ENCODE assay signal across 9 cellular contexts in the genomic region with DNA sequence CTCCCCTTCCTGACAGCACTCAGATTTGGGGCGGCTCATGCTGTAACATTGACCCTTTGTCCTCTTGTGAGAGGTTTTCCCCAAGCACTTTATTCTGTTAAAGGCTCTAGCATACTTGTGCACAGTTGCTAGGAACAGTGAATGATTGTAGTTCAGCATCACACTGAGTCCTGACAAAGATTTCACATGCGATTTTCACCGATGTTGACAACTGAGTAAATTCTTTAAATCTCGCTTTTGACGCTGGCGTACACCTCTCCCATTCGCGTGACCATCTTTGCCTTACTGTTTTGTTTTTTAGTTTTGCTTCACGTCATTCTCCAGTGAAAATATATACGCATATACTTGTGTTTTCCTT. TPM values are rescaled to one million over a fixed set of nuclear protein-coding genes. Genes with fewer than 3 reads are reported as not detected.
A peak's percentile ranks its signal among the peaks of the same experiment; 100 is the strongest.
DNase-seq lines count a peak whose midpoint lies in the region; ATAC-seq, FAIRE-seq and TF ChIP-seq lines count a peak whose summit lies in the region.
"Had no signal": no experiment of that assay in that cellular context is flagged by ENCODE, and none has a peak within 500 bp of the region (broad histone marks: within the 10 kb centered on the region; RNA-seq: fewer than 3 reads in every experiment).

No MANE protein-coding gene starts in this region.

- H3K23ac ChIP-seq in neuronal stem cell (ENCODE audit: low read depth, low read length, poor library complexity) = no peak overlapping the region

- H3K9me3 ChIP-seq in endodermal cell (ENCODE audit: control insufficient read depth, low read length) (no peaks in the 10 kb centered on the region), neuronal stem cell (replicated peaks in 1 of 2; ENCODE audit: control insufficient read depth in 2 of 2, insufficient read depth in 1 of 2, low read depth in 1 of 2, low read length in 2 of 2) (no peaks in the 10 kb centered on the region)

- no peaks in the 10 kb centered on the region for H3K9me3 Mint-ChIP-seq in endodermal cell
- H3K9me3 Mint-ChIP-seq in activated CD4-positive, alpha-beta T cell treated with anti-CD3 and anti-CD28 coated beads, Interleukin-2, amount 10 ng/mL, durations not matched to agents 7 days and 5 days = no peaks in the 10 kb centered on the region
- H3K9me3 Mint-ChIP-seq: activated naive CD4-positive, alpha-beta T cell treated with anti-CD3 and anti-CD28 coated beads, Interleukin-2, amount 50 U/mL, for 72 hours had no signal

- H3K79me1 ChIP-seq in neuronal stem cell (ENCODE audit: low read depth, low read length) = no peaks in the 10 kb centered on the region

- CTCF ChIA-PET in activated CD4-positive, alpha-beta T cell treated with anti-CD3 and anti-CD28 coated beads, Interleukin-2, amount 10 ng/mL, durations not matched to agents 7 days and 5 days (lab: Charles Lee) = no interaction called here

- H3K36me3 Mint-ChIP-seq in endodermal cell (ENCODE audit: low read depth) = peaks cover 3% of the 10 kb centered on the region
- H3K36me3 Mint-ChIP-seq in activated CD4-positive, alpha-beta T cell treated with anti-CD3 and anti-CD28 coated beads, Interleukin-2, amount 10 ng/mL, durations not matched to agents 7 days and 5 days (ENCODE audit: low read depth) = peaks cover 18% of the 10 kb centered on the region

- no peak overlapping the region for H3K18ac ChIP-seq in neuronal stem cell (ENCODE audit: low read length)

- H3K36me3 ChIP-seq in KMS-11 (ENCODE audit: insufficient read depth) (no peaks in the 10 kb centered on the region), endodermal cell (ENCODE audit: control insufficient read depth, insufficient read depth, low read length) (no peaks in the 10 kb centered on the region), neuronal stem cell (replicated peaks in 1 of 2; ENCODE audit: control insufficient read depth in 2 of 2, insufficient read depth in 2 of 2, low read length in 2 of 2) (peaks cover 2 to 14% of the 10 kb centered on the region in 2 donors)

- no peak for ATAC-seq in HG03469 (IDR thresholded peaks at IDR 0.05; ENCODE audit: unreplicated experiment)

- H2BK12ac ChIP-seq in neuronal stem cell (ENCODE audit: low read length) = no peak overlapping the region

- DNase-seq in D721Med (ENCODE audit: insufficient read length, low spot score) (no peak), endodermal cell (no peak), neuronal stem cell (ENCODE audit: low spot score) (no peak), UCSD-AML1 (lab: John Stamatoyannopoulos, UW; ENCODE audit: unreplicated experiment) (no peak), COLO829 (ENCODE audit: low spot score) (no peak)
- DNase-seq in activated CD4-positive, alpha-beta T cell treated with anti-CD3 and anti-CD28 coated beads, Interleukin-2, amount 10 ng/mL, durations not matched to agents 7 days and 5 days = no peak

- peak overlapping the region; percentile 21 for H2BK5ac ChIP-seq in neuronal stem cell (ENCODE audit: low read length)

- peaks cover 25% of the 10 kb centered on the region for H3K4me1 ChIP-seq in KMS-11 (ENCODE audit: low read depth, poor library complexity, severe bottlenecking)
- H3K4me1 ChIP-seq in endodermal cell (ENCODE audit: control insufficient read depth, insufficient read depth, low read length) = peaks cover 8% of the 10 kb centered on the region
- peaks cover 0 to 9% of the 10 kb centered on the region in 2 donors for H3K4me1 ChIP-seq in neuronal stem cell (ENCODE audit: control insufficient read depth in 2 of 2, insufficient read depth in 1 of 2, low read depth in 1 of 2, low read length in 2 of 2)

- H3K27ac ChIP-seq in KMS-11 = peak overlapping the region; percentile 99
- peak overlapping the region; percentile 81 for H3K27ac ChIP-seq in endodermal cell (ENCODE audit: low read depth, low read length)
- peak overlapping the region; percentile 86 for H3K27ac ChIP-seq in neuronal stem cell (replicated peaks; ENCODE audit: low read length)

- no peak overlapping the region for H3K27ac Mint-ChIP-seq in endodermal cell
- H3K27ac Mint-ChIP-seq in activated CD4-positive, alpha-beta T cell treated with anti-CD3 and anti-CD28 coated beads, Interleukin-2, amount 10 ng/mL, durations not matched to agents 7 days and 5 days = no peak overlapping the region
- H3K27ac Mint-ChIP-seq: activated naive CD4-positive, alpha-beta T cell treated with anti-CD3 and anti-CD28 coated beads, Interleukin-2, amount 50 U/mL, for 72 hours had no signal

- H3K14ac ChIP-seq in neuronal stem cell (ENCODE audit: low read length) = no peak overlapping the region

- POLR2A ChIA-PET in activated CD4-positive, alpha-beta T cell treated with anti-CD3 and anti-CD28 coated beads, Interleukin-2, amount 10 ng/mL, durations not matched to agents 7 days and 5 days (lab: Charles Lee) = no interaction called here

- FAIRE-seq in D721Med (lab: Jason Lieb, UNC) = peak; percentile 48

- H3K4me2 ChIP-seq in KMS-11 (peak overlapping the region; percentile 99), neuronal stem cell (ENCODE audit: insufficient read depth, low read length, poor library complexity, severe bottlenecking) (peak overlapping the region; percentile 84)

- H2AFZ ChIP-seq in KMS-11 (ENCODE audit: low read depth) (peak overlapping the region; percentile 86), neuronal stem cell (ENCODE audit: low read length) (peak overlapping the region; percentile 84)

- H3K27me3 ChIP-seq in KMS-11 (ENCODE audit: insufficient read depth, low read depth) (no peaks in the 10 kb centered on the region), endodermal cell (ENCODE audit: control insufficient read depth, insufficient read depth, low read length, poor library complexity, severe bottlenecking) (no peaks in the 10 kb centered on the region), neuronal stem cell (ENCODE audit: control insufficient read depth in 3 of 3, insufficient read depth in 3 of 3, low read depth in 1 of 3, low read length in 3 of 3) (no peaks in the 10 kb centered on the region)

- no peak for TF ChIP-seq CTCF in D721Med (IDR thresholded peaks at IDR 0.05; ENCODE audit: insufficient read depth, missing control alignments)
- TF ChIP-seq CTCF in KMS-11 (conservative IDR thresholded peaks at IDR 0.05; ENCODE audit: low read depth, low read length) = no peak
- no peak for TF ChIP-seq CTCF in endodermal cell (conservative IDR thresholded peaks at IDR 0.05)

- H3K27me3 Mint-ChIP-seq in endodermal cell (ENCODE audit: insufficient read depth) = no peaks in the 10 kb centered on the region
- H3K27me3 Mint-ChIP-seq in activated CD4-positive, alpha-beta T cell treated with anti-CD3 and anti-CD28 coated beads, Interleukin-2, amount 10 ng/mL, durations not matched to agents 7 days and 5 days = no peaks in the 10 kb centered on the region

- no peak overlapping the region for H3K4me3 Mint-ChIP-seq in endodermal cell
- H3K4me3 Mint-ChIP-seq in activated CD4-positive, alpha-beta T cell treated with anti-CD3 and anti-CD28 coated beads, Interleukin-2, amount 10 ng/mL, durations not matched to agents 7 days and 5 days = no peak overlapping the region

- H3K9ac ChIP-seq in KMS-11 = peak overlapping the region; percentile 96
- peak overlapping the region; percentile 77 for H3K9ac ChIP-seq in endodermal cell (ENCODE audit: extremely low read depth, low read length, poor library complexity, severe bottlenecking)
- peak overlapping the region; percentile 90 for H3K9ac ChIP-seq in neuronal stem cell (ENCODE audit: low read depth, low read length, poor library complexity)

- no peak overlapping the region for H2BK15ac ChIP-seq in neuronal stem cell (ENCODE audit: low read length)

- H2AK5ac ChIP-seq in neuronal stem cell (ENCODE audit: low read depth, low read length) = no peak overlapping the region

- no peak overlapping the region for H4K91ac ChIP-seq in neuronal stem cell (ENCODE audit: low read depth, low read length, poor library complexity)

- H3K4me3 ChIP-seq in KMS-11 (IDR thresholded peaks at IDR 0.05; ENCODE audit: insufficient read depth, low read depth, low read length) (no peak overlapping the region), endodermal cell (ENCODE audit: low read length) (peak overlapping the region; percentile 92), neuronal stem cell (ENCODE audit: low read length in 2 of 2) (peak overlapping the region; percentile 78 to 92)

- peaks cover 31% of the 10 kb centered on the region for H3K79me2 ChIP-seq in KMS-11 (ENCODE audit: insufficient read depth, low read depth)

- H4K20me1 ChIP-seq in KMS-11 (ENCODE audit: insufficient read depth) = no peaks in the 10 kb centered on the region

- no peak overlapping the region for H4K8ac ChIP-seq in neuronal stem cell (ENCODE audit: low read depth, low read length)

- H3K4me1 Mint-ChIP-seq in endodermal cell = peaks cover 16% of the 10 kb centered on the region
- H3K4me1 Mint-ChIP-seq in activated CD4-positive, alpha-beta T cell treated with anti-CD3 and anti-CD28 coated beads, Interleukin-2, amount 10 ng/mL, durations not matched to agents 7 days and 5 days = peaks cover 6% of the 10 kb centered on the region

- H2BK120ac ChIP-seq in neuronal stem cell (ENCODE audit: low read depth, low read length) = no peak overlapping the region

- 5% methylated on average over 8 to 10 of the region's 10 CpGs for WGBS in endodermal cell (ENCODE audit: insufficient coverage in 1 of 2, insufficient read length in 1 of 2), 2 experiments
- WGBS in neuronal stem cell (ENCODE audit: extremely low coverage in 2 of 2, insufficient read length in 2 of 2, insufficient replicate concordance in 1 of 2), 2 donors = no CpG with 5 or more reads among the region's 10 CpGs

- H3K4ac ChIP-seq in neuronal stem cell (ENCODE audit: low read length) = no peak overlapping the region

RNA-seq across cellular contexts. Expression of a gene that starts 0.8 kb away (rescaled TPM):
- 10 to 100 TPM; 18.4 to 22.2 TPM for total RNA-seq in endodermal cell
- polyA plus RNA-seq in endodermal cell (2013, experiment 1 of 2) = 10.1 TPM
- 10.5 TPM for polyA plus RNA-seq in endodermal cell (2013, experiment 2 of 2)
- 8.6 TPM for polyA plus RNA-seq in neuronal stem cell (2013, experiment 1 of 2)
- 8.3 TPM for polyA plus RNA-seq in neuronal stem cell (2013, experiment 2 of 2)
- 10 to 100 TPM in 1 of 2 experiments, 1 to 10 TPM in 1; 9.2 to 10.7 TPM for total RNA-seq in activated CD4-positive, alpha-beta T cell treated with anti-CD3 and anti-CD28 coated beads, Interleukin-2, amount 10 ng/mL, durations not matched to agents 7 days and 5 days

RNA-seq across cellular contexts. Expression of a gene that starts 13.9 kb away (rescaled TPM):
- 1 to 10 TPM; 1.2 to 2.0 TPM for total RNA-seq in endodermal cell
- 0.89 TPM for polyA plus RNA-seq in endodermal cell (2013, experiment 1 of 2)
- polyA plus RNA-seq in endodermal cell (2013, experiment 2 of 2) = 0.95 TPM
- polyA plus RNA-seq in neuronal stem cell (2013, experiment 1 of 2) = 0.07 TPM
- polyA plus RNA-seq in neuronal stem cell (2013, experiment 2 of 2) = 0.12 TPM
- total RNA-seq in activated CD4-positive, alpha-beta T cell treated with anti-CD3 and anti-CD28 coated beads, Interleukin-2, amount 10 ng/mL, durations not matched to agents 7 days and 5 days = under 1 TPM; 0.40 to 0.42 TPM

RNA-seq across cellular contexts. Expression of a gene that starts 18.1 kb away (rescaled TPM):
- total RNA-seq in endodermal cell = 10 to 100 TPM; 13.1 to 19.6 TPM
- polyA plus RNA-seq in endodermal cell (2013, experiment 1 of 2) = 13.0 TPM
- 10.3 TPM for polyA plus RNA-seq in endodermal cell (2013, experiment 2 of 2)
- polyA plus RNA-seq in neuronal stem cell (2013, experiment 1 of 2) = 6.7 TPM
- 7.0 TPM for polyA plus RNA-seq in neuronal stem cell (2013, experiment 2 of 2)
- 10 to 100 TPM in 1 of 2 experiments, 1 to 10 TPM in 1; 9.9 to 10.3 TPM for total RNA-seq in activated CD4-positive, alpha-beta T cell treated with anti-CD3 and anti-CD28 coated beads, Interleukin-2, amount 10 ng/mL, durations not matched to agents 7 days and 5 days
